Comparison of ENCODE assay signal across 25 cellular contexts in genomic region chr2:117855886-117856285, GRCh38.
A peak's percentile ranks its signal among the peaks of the same experiment; 100 is the strongest.
DNase-seq lines count a peak whose midpoint lies in the region; ATAC-seq and TF ChIP-seq lines count a peak whose summit lies in the region.
"Had no signal": no experiment of that assay in that cellular context is flagged by ENCODE, and none has a peak within 500 bp of the region (broad histone marks: within the 10 kb centered on the region; RNA-seq: fewer than 3 reads in every experiment).

No MANE protein-coding gene starts in this region.

- CTCF ChIA-PET in HEK293 (lab: Yijun Ruan, JAX) = interaction anchor here (0.7 to 3.0 kb wide), 3 partner anchors 41 to 147 kb away, joined by 3 to 8 read pairs (median 7); partner anchors contain the start of gene DDX18

- H3K4me1 ChIP-seq in ACC112 (ENCODE audit: control insufficient read depth, insufficient read depth, low read length, unreplicated experiment) = peaks cover 25% of the 10 kb centered on the region
- H3K4me1 ChIP-seq in HEK293 (ENCODE audit: control insufficient read depth, insufficient read depth, low read length) = no peaks in the 10 kb centered on the region
- H3K4me1 ChIP-seq in RWPE2 (ENCODE audit: insufficient read depth, poor library complexity, severe bottlenecking) = peaks cover 3% of the 10 kb centered on the region

- peak overlapping the region; percentile 81 for H3K27ac ChIP-seq in ACC112 (ENCODE audit: low read depth, low read length)
- H3K27ac ChIP-seq in HEK293 (ENCODE audit: extremely low read depth, low read depth, low read length) = no peak overlapping the region
- H3K27ac ChIP-seq in RWPE2 (ENCODE audit: poor library complexity, severe bottlenecking) = peak overlapping the region; percentile 44
- H3K27ac ChIP-seq: BLaER1 treated with 17β-estradiol and CSF1 and Interleukin-3, amounts not matched to agents 10 nM and 100 nM; KMS-11 had no signal

- peaks cover 20% of the 10 kb centered on the region for H3K27me3 ChIP-seq in ACC112 (ENCODE audit: insufficient read depth, low read length)
- H3K27me3 ChIP-seq in RWPE2 (ENCODE audit: insufficient read depth, poor library complexity, severe bottlenecking) = peaks cover 23% of the 10 kb centered on the region
- H3K27me3 ChIP-seq: BLaER1 treated with 17β-estradiol and CSF1 and Interleukin-3, amounts not matched to agents 10 nM and 100 nM had no signal

- no peaks in the 10 kb centered on the region for H3K79me2 ChIP-seq in ACC112 (ENCODE audit: control insufficient read depth, insufficient read depth, low read length, unreplicated experiment)

- DNase-seq in RWPE2 (ENCODE audit: low spot score) (no peak), glomerular visceral epithelial cell (ENCODE audit: extremely low spot score) (peak; percentile 12), NCI-H1417 (lab: John Stamatoyannopoulos, UW) (no peak)
- DNase-seq: activated CD8-positive, alpha-beta T cell treated with anti-CD3 and anti-CD28 coated beads for 36 hours; activated effector memory CD4-positive, alpha-beta T cell treated with Interleukin-2 at 50 U/mL for 16 hours; activated naive CD8-positive, alpha-beta T cell treated with anti-CD3 and anti-CD28 coated beads for 36 hours; activated T-cell treated with anti-CD3 and anti-CD28 coated beads for 4 hours; COR-L47; naive thymus-derived CD4-positive, alpha-beta T cell; NCI-H2029; occipital lobe; OCI-M1; retina; SHP77 treated with DMSO at 0.1 percent for 48 hours; stimulated activated CD4-positive, alpha-beta T cell treated with anti-CD3 and anti-CD28 coated beads, Interleukin-2, amount 100 ng/mL, for 48 hours had no signal

- TF ChIP-seq CTCF in HEK293 (tag by site-specific recombination; IDR thresholded peaks at IDR 0.05) = no peak
- TF ChIP-seq CTCF in RWPE2 (IDR thresholded peaks at IDR 0.05; ENCODE audit: poor library complexity, severe bottlenecking) = no peak

- POLR2A ChIA-PET in HEK293 (lab: Yijun Ruan, JAX) = no interaction called here

- H3K36me3 ChIP-seq in ACC112 (ENCODE audit: insufficient read depth, low read length) (no peaks in the 10 kb centered on the region), HEK293 (ENCODE audit: control insufficient read depth in 2 of 2, insufficient read depth in 1 of 2, low read length in 2 of 2) (no peaks in the 10 kb centered on the region), RWPE2 (ENCODE audit: low read depth) (no peaks in the 10 kb centered on the region)
- H3K36me3 ChIP-seq: BLaER1 treated with 17β-estradiol and CSF1 and Interleukin-3, amounts not matched to agents 10 nM and 100 nM had no signal

- H2AFZ ChIP-seq in ACC112 (ENCODE audit: low read length, unreplicated experiment) = peak overlapping the region; percentile 16

- ATAC-seq in RWPE2 (ENCODE audit: low read depth) (no peak), GM18520 (IDR thresholded peaks at IDR 0.05; ENCODE audit: unreplicated experiment) (no peak), GM19395 (IDR thresholded peaks at IDR 0.05; ENCODE audit: unreplicated experiment) (no peak), GM21360 (IDR thresholded peaks at IDR 0.05; ENCODE audit: unreplicated experiment) (no peak)
- ATAC-seq: activated CD4-positive, CD25-positive, alpha-beta regulatory T cell treated with anti-CD3 and anti-CD28 coated beads, Interleukin-2, amount 50 U/mL, for 24 hours; activated CD8-positive, alpha-beta T cell treated with anti-CD3 and anti-CD28 coated beads for 36 hours; left lobe of liver; naive thymus-derived CD4-positive, alpha-beta T cell; stimulated activated effector memory CD8-positive, alpha-beta T cell treated with anti-CD3 and anti-CD28 coated beads, Interleukin-12 subunit alpha, Interleukin-12 subunit beta, amount 100 ng/mL, for 72 hours had no signal

- H3K9me3 ChIP-seq in HEK293 (ENCODE audit: control insufficient read depth, insufficient read depth, low read depth, low read length) (no peaks in the 10 kb centered on the region), RWPE2 (ENCODE audit: severe bottlenecking) (no peaks in the 10 kb centered on the region)

- H3K4me3 ChIP-seq in ACC112 (ENCODE audit: low read depth, low read length) (peak overlapping the region; percentile 41), HEK293 (ENCODE audit: low read depth, low read length) (no peak overlapping the region), RWPE2 (ENCODE audit: severe bottlenecking) (no peak overlapping the region)
- H3K4me3 ChIP-seq: BLaER1 treated with 17β-estradiol and CSF1 and Interleukin-3, amounts not matched to agents 10 nM and 100 nM had no signal

TF ChIP-seq in HEK293, 187 proteins besides CTCF, POLR2A, EP300 and RAD21:
- TF ChIP-seq ZFP41 (tag by site-specific recombination; IDR thresholded peaks at IDR 0.05; ENCODE audit: borderline replicate concordance) (no peak), PRDM10 (tag by site-specific recombination; IDR thresholded peaks at IDR 0.05) (peak; percentile 53), ZNF585B (tag by site-specific recombination; IDR thresholded peaks at IDR 0.05) (no peak)
TF ChIP-seq in HEK293: peak in this region for 1.
